In genomic region chrX:47556045-47556623, GRCh38 we compare ENCODE assay signal across 7 cellular contexts. TPM values are rescaled to one million over a fixed set of nuclear protein-coding genes. Genes with fewer than 3 reads are reported as not detected.
A peak's percentile ranks its signal among the peaks of the same experiment; 100 is the strongest.
DNase-seq lines count a peak whose midpoint lies in the region; ATAC-seq and TF ChIP-seq lines count a peak whose summit lies in the region.

No MANE protein-coding gene starts in this region.

- no peaks in the 10 kb centered on the region for H3K36me3 ChIP-seq in colonic mucosa

- intact Hi-C loops in colonic mucosa (cut with DNase I) (no loop called here), left colon (cut with DNase I, micrococcal nuclease) (no loop called here)

- H3K4me1 ChIP-seq in colonic mucosa: no peaks in the 10 kb centered on the region

- DNase-seq in NCI-H2171 treated with DMSO at 0.1 percent for 48 hours (lab: John Stamatoyannopoulos, UW) (peak; percentile 88), colonic mucosa (peak; percentile 91), left colon (peak; percentile 88 to 94)
- DNase-seq in activated CD4-positive, alpha-beta T cell treated with anti-CD3 and anti-CD28 coated beads for 4 hours: peak; percentile 78 to 81
- peak; percentile 62 to 67 for DNase-seq in stimulated activated CD4-positive, alpha-beta T cell treated with anti-CD3 and anti-CD28 coated beads, Interleukin-1b, Interleukin-23, amount 100 ng/mL, for 4 hours (ENCODE audit: low read depth in 2 of 2)

- no peaks in the 10 kb centered on the region for H3K9me3 ChIP-seq in colonic mucosa

- ATAC-seq in GM18511 (IDR thresholded peaks at IDR 0.05; ENCODE audit: unreplicated experiment): peak; percentile 87
- peak; percentile 87 for ATAC-seq in HG02973 (IDR thresholded peaks at IDR 0.05; ENCODE audit: unreplicated experiment)
- peak; percentile 84 for ATAC-seq in left colon

- H3K4me3 ChIP-seq in colonic mucosa: peak overlapping the region; percentile 40

- H3K27ac ChIP-seq in colonic mucosa: peak overlapping the region; percentile 73

- TF ChIP-seq CTCF in colonic mucosa (IDR thresholded peaks at IDR 0.05): no peak

- peak overlapping the region; percentile 43 to 80 for H3K9ac ChIP-seq in colonic mucosa (ENCODE audit: low read depth in 2 of 2, low read length in 2 of 2)

- no peaks in the 10 kb centered on the region for H3K27me3 ChIP-seq in colonic mucosa

RNA-seq across cellular contexts. Expression of gene ARAF, which starts 4.9 kb away (rescaled TPM):
- total RNA-seq in colonic mucosa: 10 to 100 TPM; 94.8 to 95.2 TPM
- total RNA-seq in left colon: 100 to 1,000 TPM in 1 of 2 donors, 10 to 100 TPM in 1; 88.8 to 106 TPM

RNA-seq across cellular contexts. Expression of gene TIMP1, which starts 26.1 kb away (rescaled TPM):
- total RNA-seq in colonic mucosa: 10 to 100 TPM; 84.1 to 93.0 TPM
- total RNA-seq in left colon: 10 to 100 TPM; 35.1 to 80.1 TPM

Comparison
In these comparisons a context has a peak if more than half of its experiments do, and no peak if none do; other contexts are left out.
1. Peak in every context shown above with its lines: DNase-seq, ATAC-seq, H3K4me3 ChIP-seq and H3K27ac ChIP-seq.